ENCODE assay signal across 9 cellular contexts in the genomic region with DNA sequence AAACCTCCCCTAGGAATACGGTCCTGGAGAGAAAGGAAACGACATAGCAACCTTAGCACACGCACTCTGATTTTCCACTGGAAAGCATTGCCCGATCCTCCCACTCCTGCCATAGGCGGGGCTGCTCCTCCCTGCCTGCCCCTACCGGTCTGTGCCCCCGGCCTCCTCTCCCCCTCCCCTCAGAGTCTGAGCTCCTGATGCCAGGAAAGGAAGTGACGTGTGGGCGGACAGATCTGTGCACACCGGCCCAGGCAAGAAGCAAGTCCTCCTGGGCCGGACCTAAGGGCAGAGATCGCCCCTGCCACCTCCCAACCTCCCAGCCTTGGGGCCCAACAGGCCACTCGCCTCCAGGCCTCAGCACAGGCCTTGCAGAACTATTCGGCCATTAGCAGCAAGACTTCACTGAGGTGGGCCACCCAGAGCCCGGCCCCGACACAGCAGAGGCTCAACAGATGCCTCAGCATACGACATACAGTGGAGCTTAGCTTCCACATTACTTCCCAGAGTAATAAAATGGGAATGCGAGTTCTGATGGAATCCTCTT. TPM values are rescaled to one million over a fixed set of nuclear protein-coding genes. Genes with fewer than 3 reads are reported as not detected.
A peak's percentile ranks its signal among the peaks of the same experiment; 100 is the strongest.
DNase-seq lines count a peak whose midpoint lies in the region; ATAC-seq and TF ChIP-seq lines count a peak whose summit lies in the region.
"Had no signal": no experiment of that assay in that cellular context is flagged by ENCODE, and none has a peak within 500 bp of the region (broad histone marks: within the 10 kb centered on the region; RNA-seq: fewer than 3 reads in every experiment).

No MANE protein-coding gene starts in this region.

- peak; percentile 54 for DNase-seq in H9
- DNase-seq in activated CD4-positive, alpha-beta memory T cell treated with anti-CD3 and anti-CD28 coated beads, Interleukin-2, amount 10 ng/mL, durations not matched to agents 7 days and 5 days = no peak
- DNase-seq in heart left ventricle = peak in 3 of 5 donors; percentile 49 to 59 (median 58)
- no peak for DNase-seq in putamen (ENCODE audit: low spot score)
- DNase-seq in DMS114 treated with DMSO at 0.1 percent for 48 hours (lab: John Stamatoyannopoulos, UW; ENCODE audit: unreplicated experiment) = no peak
- DNase-seq in globus pallidus (ENCODE audit: low spot score) = no peak
- DNase-seq: KG1 had no signal

- H3K27me3 Mint-ChIP-seq in H9 (ENCODE audit: low read depth) = no peaks in the 10 kb centered on the region
- H3K27me3 Mint-ChIP-seq in activated CD4-positive, alpha-beta memory T cell treated with anti-CD3 and anti-CD28 coated beads, Interleukin-2, amount 10 ng/mL, durations not matched to agents 7 days and 5 days = no peaks in the 10 kb centered on the region

- no peak for TF ChIP-seq POLR2A in heart left ventricle (IDR thresholded peaks at IDR 0.05)

- no peak overlapping the region for H4K5ac ChIP-seq in H9 (ENCODE audit: insufficient read length, low read depth, low read length)

- H3K23me2 ChIP-seq in H9 (ENCODE audit: insufficient read length, low read depth, low read length, poor library complexity, severe bottlenecking) = no peaks in the 10 kb centered on the region

- no peak overlapping the region for H2BK12ac ChIP-seq in H9 (ENCODE audit: insufficient read length, low read depth, low read length)

- no peak overlapping the region for H2BK15ac ChIP-seq in H9 (ENCODE audit: low read depth, low read length)

- H3K36me3 Mint-ChIP-seq in H9 (ENCODE audit: insufficient read depth in 1 of 3, low read depth in 3 of 3) = peaks cover 4 to 13% (median 10%) of the 10 kb centered on the region in 3 experiments; a peak in 4 of 7 replicates
- peaks cover 28% of the 10 kb centered on the region for H3K36me3 Mint-ChIP-seq in activated CD4-positive, alpha-beta memory T cell treated with anti-CD3 and anti-CD28 coated beads, Interleukin-2, amount 10 ng/mL, durations not matched to agents 7 days and 5 days (ENCODE audit: low read depth)

- H3K79me1 ChIP-seq in H9 (ENCODE audit: insufficient read depth, low read depth, low read length, poor library complexity, severe bottlenecking) = no peaks in the 10 kb centered on the region

- H3K4me2 ChIP-seq in H9 (ENCODE audit: insufficient read depth, insufficient read length, low read length) = no peak overlapping the region

- peak overlapping the region in 2 of 3 experiments; percentile 32 to 75; a peak in 3 of 7 replicates for H3K27ac Mint-ChIP-seq in H9
- peak overlapping the region; percentile 49 for H3K27ac Mint-ChIP-seq in activated CD4-positive, alpha-beta memory T cell treated with anti-CD3 and anti-CD28 coated beads, Interleukin-2, amount 10 ng/mL, durations not matched to agents 7 days and 5 days

- TF ChIP-seq CTCF in H9 (conservative IDR thresholded peaks at IDR 0.05) (no peak), heart left ventricle (IDR thresholded peaks at IDR 0.05) (no peak)

- H3K36me3 ChIP-seq in heart left ventricle = peaks cover 0 to 64% (median 34%) of the 10 kb centered on the region in 9 donors
- peaks cover 9% of the 10 kb centered on the region for H3K36me3 ChIP-seq in rectal smooth muscle tissue (ENCODE audit: control insufficient read depth, insufficient read depth, low read length)

- H2BK20ac ChIP-seq in H9 (ENCODE audit: low read depth, low read length, poor library complexity, severe bottlenecking) = no peak overlapping the region

- H3K79me2 ChIP-seq in H9 (ENCODE audit: insufficient read depth, low read length) = no peaks in the 10 kb centered on the region

- no peak overlapping the region for H3K18ac ChIP-seq in H9 (ENCODE audit: insufficient read length, low read depth, low read length)

- POLR2A ChIA-PET in activated CD4-positive, alpha-beta memory T cell treated with anti-CD3 and anti-CD28 coated beads, Interleukin-2, amount 10 ng/mL, durations not matched to agents 7 days and 5 days (lab: Charles Lee) = interaction anchor here (1.3 to 1.7 kb wide), 2 partner anchors 13 to 17 kb away, joined by 3 to 7 read pairs; no protein-coding TSS in a partner anchor

- H3K9me3 ChIP-seq in H9 (ENCODE audit: control insufficient read depth, low read depth, low read length) = no peaks in the 10 kb centered on the region
- no peaks in the 10 kb centered on the region for H3K9me3 ChIP-seq in heart left ventricle

- no peaks in the 10 kb centered on the region for H4K20me1 ChIP-seq in H9 (ENCODE audit: control insufficient read depth, insufficient read depth, insufficient read length)

- no peak overlapping the region for H2BK120ac ChIP-seq in H9 (ENCODE audit: low read depth, low read length, poor library complexity, severe bottlenecking)

- intact Hi-C loops in heart left ventricle (cut with DNase I) = no loop called here

- H4K8ac ChIP-seq in H9 (replicated peaks; ENCODE audit: insufficient read length, low read depth, low read length) = no peak overlapping the region

- no peaks in the 10 kb centered on the region for H3K9me3 Mint-ChIP-seq in H9
- no peaks in the 10 kb centered on the region for H3K9me3 Mint-ChIP-seq in activated CD4-positive, alpha-beta memory T cell treated with anti-CD3 and anti-CD28 coated beads, Interleukin-2, amount 10 ng/mL, durations not matched to agents 7 days and 5 days

- H3K9ac ChIP-seq in H9 (ENCODE audit: extremely low read depth, insufficient read length, low read length) = no peak overlapping the region
- peak overlapping the region; percentile 10 for H3K9ac ChIP-seq in rectal smooth muscle tissue (ENCODE audit: low read length)

- H3K27ac ChIP-seq in H9 (ENCODE audit: insufficient read length, low read depth, low read length) = no peak overlapping the region
- H3K27ac ChIP-seq in heart left ventricle = peak overlapping the region in 11 of 12 donors; percentile 3 to 96 (median 69)
- H3K27ac ChIP-seq in rectal smooth muscle tissue (ENCODE audit: low read depth, low read length) = peak overlapping the region; percentile 88

- H3K4me3 Mint-ChIP-seq in H9 = no peak overlapping the region; a peak in 1 of 5 replicates
- no peak overlapping the region for H3K4me3 Mint-ChIP-seq in activated CD4-positive, alpha-beta memory T cell treated with anti-CD3 and anti-CD28 coated beads, Interleukin-2, amount 10 ng/mL, durations not matched to agents 7 days and 5 days

- no peak overlapping the region for H2BK5ac ChIP-seq in H9 (ENCODE audit: insufficient read length, low read length)

- no peak overlapping the region for H3K56ac ChIP-seq in H9 (ENCODE audit: insufficient read length, low read depth, low read length)

- peak overlapping the region in 1 of 12 donors; percentile 10 for H3K4me3 ChIP-seq in heart left ventricle
- H3K4me3 ChIP-seq in rectal smooth muscle tissue (ENCODE audit: low read length) = peak overlapping the region; percentile 47

- CTCF ChIA-PET in activated CD4-positive, alpha-beta memory T cell treated with anti-CD3 and anti-CD28 coated beads, Interleukin-2, amount 10 ng/mL, durations not matched to agents 7 days and 5 days (lab: Charles Lee) = no interaction called here

- peaks cover 10 to 25% of the 10 kb centered on the region in 2 experiments for H3K4me1 Mint-ChIP-seq in H9
- peaks cover 47% of the 10 kb centered on the region for H3K4me1 Mint-ChIP-seq in activated CD4-positive, alpha-beta memory T cell treated with anti-CD3 and anti-CD28 coated beads, Interleukin-2, amount 10 ng/mL, durations not matched to agents 7 days and 5 days

- WGBS in H9 (ENCODE audit: extremely low coverage, insufficient read length, low lambda C conversion rate) = no CpG with 5 or more reads among the region's 18 CpGs
- 38 to 48% (median 44%) methylated on average over 12 to 18 of the region's 18 CpGs for WGBS in heart left ventricle, 4 donors

- no peak overlapping the region; the same call in 1 of the 2 replicates for H3K14ac ChIP-seq in H9 (ENCODE audit: insufficient read depth, low read length)

- H2AK5ac ChIP-seq in H9 (ENCODE audit: insufficient read length, low read length) = no peak overlapping the region

- no peak overlapping the region for H3K23ac ChIP-seq in H9 (ENCODE audit: insufficient read length, low read depth, low read length)

- no peak overlapping the region for H3T11ph ChIP-seq in H9 (ENCODE audit: low read length)

- peak; percentile 20 to 47 (median 39) for ATAC-seq in heart left ventricle
- no peak for ATAC-seq in GM18502 (IDR thresholded peaks at IDR 0.05; ENCODE audit: poor library complexity, unreplicated experiment)

- no peak overlapping the region for H4K91ac ChIP-seq in H9 (ENCODE audit: insufficient read length, low read depth, low read length)

- H3K27me3 ChIP-seq in H9 (ENCODE audit: insufficient read depth, low read length) (no peaks in the 10 kb centered on the region), heart left ventricle (no peaks in the 10 kb centered on the region), rectal smooth muscle tissue (ENCODE audit: control insufficient read depth, insufficient read depth, low read length) (no peaks in the 10 kb centered on the region)

- H2AFZ ChIP-seq in H9 (ENCODE audit: low read length) = no peak overlapping the region

- H3K4ac ChIP-seq in H9 (ENCODE audit: low read depth, low read length) = no peak overlapping the region

- H3K4me1 ChIP-seq in H9 (ENCODE audit: insufficient read depth, low read length) (no peaks in the 10 kb centered on the region), heart left ventricle (peaks cover 8 to 75% (median 55%) of the 10 kb centered on the region in 12 donors), rectal smooth muscle tissue (ENCODE audit: control insufficient read depth, insufficient read depth, low read length) (peaks cover 57% of the 10 kb centered on the region)

RNA-seq across cellular contexts. Expression of a gene that starts 7.2 kb away (rescaled TPM):
- total RNA-seq in H9 (2021) (27.4 and 28.9 TPM in 2 replicates), heart left ventricle (10 to 100 TPM; 42.2 to 96.1 (median 56.3) TPM)
- 10 to 100 TPM; 36.9 to 37.4 TPM for total RNA-seq in activated CD4-positive, alpha-beta memory T cell treated with anti-CD3 and anti-CD28 coated beads, Interleukin-2, amount 10 ng/mL, durations not matched to agents 7 days and 5 days
- polyA plus RNA-seq in heart left ventricle = 10 to 100 TPM; 52.0 to 52.9 TPM

RNA-seq across cellular contexts. Expression of a gene that starts 30.9 kb away (rescaled TPM):
- total RNA-seq in H9 (2021) = 21.4 and 23.6 TPM in 2 replicates
- total RNA-seq in activated CD4-positive, alpha-beta memory T cell treated with anti-CD3 and anti-CD28 coated beads, Interleukin-2, amount 10 ng/mL, durations not matched to agents 7 days and 5 days = 10 to 100 TPM; 80.4 to 83.5 TPM
- total RNA-seq in heart left ventricle = 10 to 100 TPM; 24.2 to 46.2 (median 27.5) TPM
- polyA plus RNA-seq in heart left ventricle = 10 to 100 TPM; 38.9 to 42.7 TPM

RNA-seq across cellular contexts. Expression of a gene that starts 57.0 kb away (rescaled TPM):
- 69.4 and 70.5 TPM in 2 replicates for total RNA-seq in H9 (2021)
- total RNA-seq in activated CD4-positive, alpha-beta memory T cell treated with anti-CD3 and anti-CD28 coated beads, Interleukin-2, amount 10 ng/mL, durations not matched to agents 7 days and 5 days = under 1 TPM in 1 of 2 experiments, not detected in 1; 0.05 TPM
- total RNA-seq in heart left ventricle = 100 to 1,000 TPM; 107 to 206 (median 129) TPM
- 10 to 100 TPM; 29.4 to 97.5 TPM for polyA plus RNA-seq in heart left ventricle

Comparison
In these comparisons a context has a peak if more than half of its experiments do, and no peak if none do; other contexts are left out.
1. DNase-seq: peak in H9 (single experiment) and heart left ventricle (3 of 5); none in activated CD4-positive, alpha-beta memory T cell treated with anti-CD3 and anti-CD28 coated beads, Interleukin-2, amount 10 ng/mL, durations not matched to agents 7 days and 5 days (single experiment), putamen (single experiment), DMS114 treated with DMSO at 0.1 percent for 48 hours (single experiment) and globus pallidus (single experiment).
2. RNA of a gene that starts 57.0 kb away (total RNA-seq): 107 to 206 TPM in heart left ventricle and 69.4 to 70.5 TPM in H9; 0.05 TPM in activated CD4-positive, alpha-beta memory T cell treated with anti-CD3 and anti-CD28 coated beads, Interleukin-2, amount 10 ng/mL, durations not matched to agents 7 days and 5 days; every median in the first group is over 10 times any median in the second.